ENCODE assay signal across 21 cellular contexts in the genomic region with DNA sequence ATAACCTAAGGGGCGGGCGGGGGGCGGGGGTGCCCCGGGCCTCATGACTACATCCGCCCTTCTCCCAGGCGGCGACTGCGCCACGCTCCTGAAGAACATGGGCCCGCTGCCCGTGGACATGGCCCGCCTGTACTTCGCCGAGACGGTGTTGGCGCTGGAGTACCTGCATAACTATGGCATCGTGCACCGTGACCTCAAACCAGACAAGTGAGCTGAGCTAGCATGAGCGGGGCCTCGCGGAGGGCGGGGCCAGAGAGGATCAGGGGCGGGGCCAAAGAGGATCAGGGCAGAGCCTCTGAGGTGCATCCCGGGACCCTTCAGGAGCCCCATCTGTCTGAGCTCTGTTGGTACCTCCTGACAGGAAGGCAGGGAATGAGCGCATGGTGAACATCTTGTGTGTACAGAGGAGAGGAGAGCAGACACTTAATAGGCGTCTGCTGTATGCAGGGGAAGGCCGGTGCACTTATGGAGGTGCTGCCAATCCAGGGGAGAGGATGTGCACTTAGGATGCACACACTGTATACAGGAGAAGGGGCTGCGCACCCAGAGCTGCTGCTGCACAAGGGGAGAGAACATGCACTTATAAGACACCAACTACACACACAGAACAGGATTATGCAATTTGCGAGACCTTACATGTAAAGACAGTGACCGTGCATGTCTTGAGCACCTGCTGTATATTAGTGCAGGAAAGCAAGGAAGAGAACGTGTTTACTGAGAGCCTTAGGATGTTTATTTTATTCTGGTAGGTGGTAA. TPM values are rescaled to one million over a fixed set of nuclear protein-coding genes. Genes with fewer than 3 reads are reported as not detected.
DNase-seq lines count a peak whose midpoint lies in the region; TF ChIP-seq lines count a peak whose summit lies in the region.
"Had no signal": no experiment of that assay in that cellular context is flagged by ENCODE, and none has a peak within 500 bp of the region (broad histone marks: within the 10 kb centered on the region; RNA-seq: fewer than 3 reads in every experiment).

No MANE protein-coding gene starts in this region.

- H3K4me3 ChIP-seq in PC-9: no peak overlapping the region
- H3K4me3 ChIP-seq: lower lobe of right lung, prostate gland, smooth muscle cell had no signal

- CTCF ChIA-PET in PC-9 (lab: Charles Lee): no interaction called here

- DNase-seq in ELF-1 (ENCODE audit: low read depth, low spot score) (peak; percentile 33), LHCN-M2 (ENCODE audit: low read depth) (peak; percentile 15), glutamatergic neuron (peak; percentile 65), PC-9 (no peak), cerebellar nuclear complex (lab: John Stamatoyannopoulos, UW) (no peak)
- DNase-seq: activated CD4-positive, CD25-positive, alpha-beta regulatory T cell treated with anti-CD3 and anti-CD28 coated beads, Interleukin-2, amount 50 U/mL, for 72 hours; activated T-cell treated with anti-CD3 and anti-CD28 coated beads for 4 hours; C1 segment of cervical spinal cord; DMS79 treated with DMSO at 0.1 percent for 48 hours; lower lobe of right lung; NCI-H187 treated with DMSO at 0.1 percent for 48 hours; NCI-H510A; stimulated activated naive CD4-positive, alpha-beta T cell had no signal

- no peaks in the 10 kb centered on the region for H3K27me3 ChIP-seq in PC-9 (ENCODE audit: insufficient read depth, low read depth)

- no peak overlapping the region for H3K27ac ChIP-seq in PC-9
- H3K27ac ChIP-seq: epithelial cell of prostate, lower lobe of right lung, prostate gland had no signal

- H3F3A ChIP-seq in PC-9 (ENCODE audit: insufficient read depth, low read depth): peaks cover 4% of the 10 kb centered on the region; the same call in 1 of the 2 replicates

- H3K9me3 Mint-ChIP-seq in glutamatergic neuron (ENCODE audit: unreplicated experiment): peaks cover 1% of the 10 kb centered on the region
- H3K9me3 Mint-ChIP-seq: activated naive CD4-positive, alpha-beta T cell treated with anti-CD3 and anti-CD28 coated beads, Interleukin-2, amount 50 U/mL, for 24 hours; brain; T-helper 2 cell treated with Interferon-gamma antibody and Interleukin-4, amounts not matched to agents 5 μg/mL and 100 μg/mL, for 36 hours; type B pancreatic cell had no signal

- no peaks in the 10 kb centered on the region for H3K36me3 Mint-ChIP-seq in glutamatergic neuron (ENCODE audit: unreplicated experiment)

- H3K27me3 Mint-ChIP-seq in glutamatergic neuron (ENCODE audit: unreplicated experiment): peaks cover 5% of the 10 kb centered on the region
- H3K27me3 Mint-ChIP-seq: activated naive CD4-positive, alpha-beta T cell treated with anti-CD3 and anti-CD28 coated beads, Interleukin-2, amount 50 U/mL, for 24 hours; brain; type B pancreatic cell had no signal

- intact Hi-C loops in PC-9 (cut with micrococcal nuclease; ENCODE audit: unreplicated experiment): no loop called here

- 0 out of 2 replicates have a peak, but pooled peaks cover 4% of the 10 kb centered on the region for H3K36me3 ChIP-seq in PC-9 (ENCODE audit: low read depth)
- H3K36me3 ChIP-seq: prostate gland had no signal

- no peaks in the 10 kb centered on the region for H3K4me1 Mint-ChIP-seq in glutamatergic neuron (ENCODE audit: low read depth, unreplicated experiment)
- H3K4me1 Mint-ChIP-seq: activated naive CD4-positive, alpha-beta T cell treated with anti-CD3 and anti-CD28 coated beads, Interleukin-2, amount 50 U/mL, for 24 hours; brain had no signal

- TF ChIP-seq CTCF in glutamatergic neuron (IDR thresholded peaks at IDR 0.05; ENCODE audit: partially characterized antibody, unreplicated experiment): no peak
- no peak for TF ChIP-seq CTCF in PC-9 (conservative IDR thresholded peaks at IDR 0.05)

- H3K27ac Mint-ChIP-seq in glutamatergic neuron (ENCODE audit: unreplicated experiment): no peak overlapping the region
- H3K27ac Mint-ChIP-seq: activated naive CD4-positive, alpha-beta T cell treated with anti-CD3 and anti-CD28 coated beads, Interleukin-2, amount 50 U/mL, for 24 hours; brain; T-helper 2 cell treated with Interferon-gamma antibody and Interleukin-4, amounts not matched to agents 5 μg/mL and 100 μg/mL, for 36 hours; type B pancreatic cell had no signal

- no peaks in the 10 kb centered on the region for H3K9me3 ChIP-seq in PC-9 (ENCODE audit: insufficient read depth, low read depth)
- H3K9me3 ChIP-seq: lower lobe of right lung, prostate gland had no signal

- no peaks in the 10 kb centered on the region for H4K20me1 ChIP-seq in PC-9 (ENCODE audit: insufficient read depth)

- no peaks in the 10 kb centered on the region for H3K9me2 ChIP-seq in PC-9 (ENCODE audit: insufficient read depth)

- no peaks in the 10 kb centered on the region for H3K79me2 ChIP-seq in PC-9 (ENCODE audit: low read depth)

- H3K4me1 ChIP-seq in PC-9 (replicated peaks; ENCODE audit: insufficient read depth): no peaks in the 10 kb centered on the region
- H3K4me1 ChIP-seq: lower lobe of right lung, prostate gland had no signal

- H3K4me2 ChIP-seq in PC-9: no peak overlapping the region
- H3K4me2 ChIP-seq: smooth muscle cell had no signal

- no peak overlapping the region for H3K4me3 Mint-ChIP-seq in glutamatergic neuron (ENCODE audit: unreplicated experiment)
- H3K4me3 Mint-ChIP-seq: activated naive CD4-positive, alpha-beta T cell treated with anti-CD3 and anti-CD28 coated beads, Interleukin-2, amount 50 U/mL, for 24 hours; brain; T-helper 2 cell treated with Interferon-gamma antibody and Interleukin-4, amounts not matched to agents 5 μg/mL and 100 μg/mL, for 36 hours; type B pancreatic cell had no signal

- POLR2A ChIA-PET in PC-9 (lab: Charles Lee; ENCODE audit: unreplicated experiment): no interaction called here

- no peak overlapping the region for H2AFZ ChIP-seq in PC-9

- no TSS peak for BruUV-seq in PC-9 (replicated peaks; lab: Mats Ljungman, UMichigan)

RNA-seq across cellular contexts. Expression of a gene that starts 20.9 kb away (rescaled TPM):
- total RNA-seq in LHCN-M2 (2014; rRNA removed): 21.2 and 40.6 TPM in 2 replicates
- 49.3 TPM for polyA plus RNA-seq in LHCN-M2 (2012)
- total RNA-seq in glutamatergic neuron (ENCODE audit: unreplicated experiment): 36.4 TPM
- 58.3 and 61.8 TPM in 2 replicates for total RNA-seq in PC-9 (2021)

RNA-seq across cellular contexts. Expression of a gene that starts 34.4 kb away (rescaled TPM):
- total RNA-seq in LHCN-M2 (2014; rRNA removed): 2.2 and 2.4 TPM in 2 replicates
- polyA plus RNA-seq in LHCN-M2 (2012): 3.2 TPM
- total RNA-seq in glutamatergic neuron (ENCODE audit: unreplicated experiment): 16.6 TPM
- total RNA-seq in PC-9 (2021): 14.1 and 15.8 TPM in 2 replicates

RNA-seq across cellular contexts. Expression of a gene that starts 41.6 kb away (rescaled TPM):
- 3.3 and 13.0 TPM in 2 replicates for total RNA-seq in LHCN-M2 (2014; rRNA removed)
- 22.2 TPM for polyA plus RNA-seq in LHCN-M2 (2012)
- total RNA-seq in glutamatergic neuron (ENCODE audit: unreplicated experiment): 0.76 TPM
- 26.1 and 35.8 TPM in 2 replicates for total RNA-seq in PC-9 (2021)

RNA-seq across cellular contexts. Expression of a gene that starts 45.3 kb away (rescaled TPM):
- total RNA-seq in LHCN-M2 (2014; rRNA removed): not detected in 2 replicates
- polyA plus RNA-seq in LHCN-M2 (2012): not detected
- not detected for total RNA-seq in glutamatergic neuron (ENCODE audit: unreplicated experiment)
- 0.55 and 1.1 TPM in 2 replicates for total RNA-seq in PC-9 (2021)
- total RNA-seq: SK-MEL-5, smooth muscle cell had no signal
- polyA plus RNA-seq: smooth muscle cell had no signal

Comparison
In these comparisons a context has a peak if more than half of its experiments do, and no peak if none do; other contexts are left out.
1. DNase-seq: peak in ELF-1 (single experiment), LHCN-M2 (single experiment) and glutamatergic neuron (single experiment); none in PC-9 (0 of 2) and cerebellar nuclear complex (0 of 2).